In the genomic region with DNA sequence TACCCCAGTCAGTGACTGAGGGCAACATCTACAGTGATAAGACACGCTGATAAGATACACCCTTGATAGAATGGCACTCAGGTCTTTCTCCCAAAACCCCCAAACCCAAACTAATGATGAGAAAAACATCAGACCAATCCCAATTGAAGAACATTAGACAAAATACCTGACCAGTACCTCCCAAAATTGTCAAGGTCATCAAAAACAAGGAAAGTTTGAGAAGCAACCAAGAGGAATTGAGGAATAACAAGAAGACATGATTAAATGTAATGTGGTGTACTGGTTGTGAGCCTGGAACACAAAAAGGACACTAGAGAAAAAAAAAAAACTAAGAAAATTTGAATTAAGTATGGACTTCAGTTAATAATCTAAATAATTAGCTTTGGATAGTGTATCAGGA, we compare ENCODE assay signal across 3 cellular contexts.
TF ChIP-seq lines count a peak whose summit lies in the region.

No MANE protein-coding gene starts in this region.

TF ChIP-seq in HepG2, 621 proteins besides CTCF, POLR2A, EP300 and RAD21:
- no peak for TF ChIP-seq CBX5 (CRISPR knock-in tag; IDR thresholded peaks at IDR 0.05; ENCODE audit: borderline replicate concordance)
- TF ChIP-seq ATF1 (CRISPR knock-in tag; IDR thresholded peaks at IDR 0.05) = no peak
- no peak for TF ChIP-seq ZNF235 (CRISPR knock-in tag; IDR thresholded peaks at IDR 0.05; ENCODE audit: borderline replicate concordance)
- TF ChIP-seq MAFK (conservative IDR thresholded peaks at IDR 0.05 in 1 of 2, IDR thresholded peaks at IDR 0.05 in 1 of 2; ENCODE audit: low read length in 2 of 2) = peak; percentile 86 to 87
- TF ChIP-seq MAFF (IDR thresholded peaks at IDR 0.05; ENCODE audit: low read depth, low read length) = peak; percentile 82
- TF ChIP-seq NFKBIZ (CRISPR knock-in tag; IDR thresholded peaks at IDR 0.05) = no peak

TF ChIP-seq in IMR-90, 13 proteins besides CTCF, POLR2A, EP300 and RAD21:
- peak; percentile 75 for TF ChIP-seq MAFK (IDR thresholded peaks at IDR 0.05; ENCODE audit: low read depth, low read length)
- TF ChIP-seq, protein P1, sequence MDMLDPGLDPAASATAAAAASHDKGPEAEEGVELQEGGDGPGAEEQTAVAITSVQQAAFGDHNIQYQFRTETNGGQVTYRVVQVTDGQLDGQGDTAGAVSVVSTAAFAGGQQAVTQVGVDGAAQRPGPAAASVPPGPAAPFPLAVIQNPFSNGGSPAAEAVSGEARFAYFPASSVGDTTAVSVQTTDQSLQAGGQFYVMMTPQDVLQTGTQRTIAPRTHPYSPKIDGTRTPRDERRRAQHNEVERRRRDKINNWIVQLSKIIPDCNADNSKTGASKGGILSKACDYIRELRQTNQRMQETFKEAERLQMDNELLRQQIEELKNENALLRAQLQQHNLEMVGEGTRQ (IDR thresholded peaks at IDR 0.05; ENCODE audit: low read depth, low read length) = no peak
- no peak for TF ChIP-seq MAZ (IDR thresholded peaks at IDR 0.05; ENCODE audit: borderline replicate concordance, low read depth, low read length)

TF ChIP-seq in K562, 482 proteins besides CTCF, POLR2A, EP300 and RAD21:
- TF ChIP-seq ZNF764 (CRISPR knock-in tag; IDR thresholded peaks at IDR 0.05; ENCODE audit: low read depth) (no peak), MAFG (tag; conservative IDR thresholded peaks at IDR 0.05) (peak; percentile 27; the same call in 1 of the 2 replicates), ZNF316 (IDR thresholded peaks at IDR 0.05) (peak; percentile 62)
